In the genomic region with DNA sequence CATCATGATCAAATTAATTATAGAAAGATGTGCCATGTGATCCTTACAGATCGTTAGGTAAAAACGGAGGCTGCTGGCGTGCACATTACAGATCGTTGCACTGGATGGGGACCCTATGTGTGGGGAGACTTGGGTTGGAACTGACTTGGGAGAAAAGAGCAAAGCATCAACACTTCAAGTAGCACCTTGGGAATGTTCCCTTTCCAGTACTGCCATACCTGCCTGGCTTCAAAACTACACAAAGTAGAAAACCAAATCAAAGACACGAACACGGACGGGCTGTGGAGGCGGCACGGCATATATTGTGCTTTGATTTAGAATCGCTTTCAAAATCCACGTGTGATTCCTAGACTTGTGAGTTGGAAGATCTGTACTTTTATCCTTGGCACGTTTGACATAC, we compare ENCODE assay signal across 8 cellular contexts. TPM values are rescaled to one million over a fixed set of nuclear protein-coding genes. Genes with fewer than 3 reads are reported as not detected.
DNase-seq lines count a peak whose midpoint lies in the region; ATAC-seq, FAIRE-seq and TF ChIP-seq lines count a peak whose summit lies in the region.

No MANE protein-coding gene starts in this region.

- H3K9me3 ChIP-seq in colonic mucosa: no peaks in the 10 kb centered on the region

- H3K4me3 ChIP-seq in colonic mucosa: peak overlapping the region; percentile 46

- H3K27ac Mint-ChIP-seq in nephron: peak overlapping the region; percentile 54 to 63 (median 56)

- no peak for FAIRE-seq in urothelium cell line (lab: Jason Lieb, UNC)

- H3K9ac ChIP-seq in colonic mucosa (ENCODE audit: low read depth in 2 of 2, low read length in 2 of 2): peak overlapping the region in 1 of 2 donors; percentile 69

- intact Hi-C loops in colonic mucosa (cut with DNase I): no loop called here

- H3K4me3 Mint-ChIP-seq in nephron: peak overlapping the region; percentile 73 to 85 (median 83)

- H3K9me3 Mint-ChIP-seq in nephron: peaks cover 7% of the 10 kb centered on the region

- H3K36me3 ChIP-seq in colonic mucosa: no peaks in the 10 kb centered on the region

- ATAC-seq in GM21515 (IDR thresholded peaks at IDR 0.05; ENCODE audit: unreplicated experiment): no peak
- no peak for ATAC-seq in HG03439 (IDR thresholded peaks at IDR 0.05; ENCODE audit: unreplicated experiment)

- H3K36me3 Mint-ChIP-seq in nephron (ENCODE audit: low read depth): peaks cover 14% of the 10 kb centered on the region

- no peaks in the 10 kb centered on the region for H3K4me1 ChIP-seq in colonic mucosa

- DNase-seq in M059J (ENCODE audit: low read depth) (peak; percentile 19), colonic mucosa (no peak), NCI-H446 treated with DMSO at 0.1 percent for 48 hours (lab: John Stamatoyannopoulos, UW) (no peak), urothelium cell line (ENCODE audit: low spot score) (no peak)

- peaks cover 22% of the 10 kb centered on the region for H3K4me1 Mint-ChIP-seq in nephron

- H3K27ac ChIP-seq in C4-2B (peak overlapping the region; percentile 94; the same call in 1 of the 2 replicates), colonic mucosa (no peak overlapping the region)

- no peaks in the 10 kb centered on the region for H3K27me3 Mint-ChIP-seq in nephron (ENCODE audit: low read depth)

- TF ChIP-seq CTCF in C4-2B (conservative IDR thresholded peaks at IDR 0.05): no peak
- no peak for TF ChIP-seq CTCF in colonic mucosa (IDR thresholded peaks at IDR 0.05)
- no peak for TF ChIP-seq CTCF in nephron (IDR thresholded peaks at IDR 0.05; ENCODE audit: unreplicated experiment in 3 of 3)

- H3K27me3 ChIP-seq in colonic mucosa: no peaks in the 10 kb centered on the region

RNA-seq across cellular contexts. Expression of gene CMC4, which starts 0.9 kb away (rescaled TPM):
- 46.7 and 57.6 TPM in 2 replicates for total RNA-seq in M059J (2014; rRNA removed; shearing (Covaris generic))
- total RNA-seq in colonic mucosa: 1 to 10 TPM; 5.6 to 6.6 TPM

RNA-seq across cellular contexts. Expression of gene MTCP1, which starts 0.9 kb away (rescaled TPM):
- total RNA-seq in M059J (2014; rRNA removed; shearing (Covaris generic)): 3.8 and 11.6 TPM in 2 replicates
- 10 to 100 TPM; 12.2 to 15.3 TPM for total RNA-seq in colonic mucosa

RNA-seq across cellular contexts. Expression of gene BRCC3, which starts 1.3 kb away (rescaled TPM):
- total RNA-seq in M059J (2014; rRNA removed; shearing (Covaris generic)): 14.5 and 26.9 TPM in 2 replicates
- total RNA-seq in colonic mucosa: 10 to 100 TPM; 45.6 to 45.9 TPM

RNA-seq across cellular contexts. Expression of gene FUNDC2, which starts 43.4 kb away (rescaled TPM):
- total RNA-seq in M059J (2014; rRNA removed; shearing (Covaris generic)): 88.9 and 139 TPM in 2 replicates
- total RNA-seq in colonic mucosa: 10 to 100 TPM; 54.7 to 57.2 TPM

RNA-seq across cellular contexts. Expression of gene F8, which starts 47.5 kb away (rescaled TPM):
- 5.3 and 9.3 TPM in 2 replicates for total RNA-seq in M059J (2014; rRNA removed; shearing (Covaris generic))
- total RNA-seq in colonic mucosa: 1 to 10 TPM; 2.3 to 3.5 TPM
